14 cellular contexts compared by ENCODE assay signal in genomic region chr17:82034371-82035011, GRCh38. TPM values are rescaled to one million over a fixed set of nuclear protein-coding genes. Genes with fewer than 3 reads are reported as not detected.
DNase-seq lines count a peak whose midpoint lies in the region; ATAC-seq and TF ChIP-seq lines count a peak whose summit lies in the region.
"Had no signal": no experiment of that assay in that cellular context is flagged by ENCODE, and none has a peak within 500 bp of the region (broad histone marks: within the 10 kb centered on the region; RNA-seq: fewer than 3 reads in every experiment).

No MANE protein-coding gene starts in this region.

- H3K4me1 Mint-ChIP-seq in T-cell (peaks cover 20 to 39% (median 37%) of the 10 kb centered on the region in 3 donors), endodermal cell (peaks cover 4% of the 10 kb centered on the region), neural crest cell (peaks cover 26% of the 10 kb centered on the region)

- H3K27me3 Mint-ChIP-seq in T-cell (no peaks in the 10 kb centered on the region), endodermal cell (ENCODE audit: insufficient read depth) (peaks cover 8% of the 10 kb centered on the region), neural crest cell (ENCODE audit: low read depth) (peaks cover 3% of the 10 kb centered on the region)
- H3K27me3 Mint-ChIP-seq: activated CD4-positive, alpha-beta memory T cell treated with anti-CD3 and anti-CD28 coated beads, Interleukin-2, amount 10 ng/mL, durations not matched to agents 7 days and 5 days had no signal

- CTCF ChIA-PET in T-cell (lab: Charles Lee): interaction anchor here in 1 of 2 donors (1.0 kb wide), 1 partner anchor 513 kb away, joined by 3 read pairs; no protein-coding TSS in a partner anchor

- H3K9me3 ChIP-seq in endodermal cell (ENCODE audit: control insufficient read depth, low read length) (no peaks in the 10 kb centered on the region), SJCRH30 (replicated peaks) (no peaks in the 10 kb centered on the region)
- H3K9me3 ChIP-seq: upper lobe of left lung had no signal

- peak; percentile 75 for DNase-seq in ELF-1 (ENCODE audit: low read depth, low spot score)
- DNase-seq in T-cell: no peak
- peak; percentile 84 for DNase-seq in endodermal cell
- no peak for DNase-seq in neural crest cell (ENCODE audit: low read depth, low spot score)
- DNase-seq in HT-29 (ENCODE audit: low spot score): no peak
- DNase-seq in SJCRH30: no peak
- DNase-seq in pons (ENCODE audit: low spot score): no peak
- DNase-seq: activated CD4-positive, alpha-beta memory T cell treated with anti-CD3 and anti-CD28 coated beads, Interleukin-2, amount 10 ng/mL, durations not matched to agents 7 days and 5 days; activated naive CD4-positive, alpha-beta T cell treated with anti-CD3 and anti-CD28 coated beads, Interleukin-2, amount 50 U/mL, for 16 hours; EL; KG1; NCI-H69; Right ventricle myocardium superior had no signal

- TF ChIP-seq CTCF in endodermal cell (conservative IDR thresholded peaks at IDR 0.05): no peak
- no peak for TF ChIP-seq CTCF in neural crest cell (conservative IDR thresholded peaks at IDR 0.05)

- H3K36me3 Mint-ChIP-seq in T-cell (peaks cover 6% of the 10 kb centered on the region), endodermal cell (ENCODE audit: low read depth) (peaks cover 3% of the 10 kb centered on the region), neural crest cell (ENCODE audit: low read depth) (no peaks in the 10 kb centered on the region)

- H3K9me3 Mint-ChIP-seq in T-cell: no peaks in the 10 kb centered on the region
- peaks cover 2% of the 10 kb centered on the region for H3K9me3 Mint-ChIP-seq in endodermal cell
- H3K9me3 Mint-ChIP-seq in neural crest cell: no peaks in the 10 kb centered on the region
- H3K9me3 Mint-ChIP-seq: activated CD4-positive, alpha-beta memory T cell treated with anti-CD3 and anti-CD28 coated beads, Interleukin-2, amount 10 ng/mL, durations not matched to agents 7 days and 5 days had no signal

- WGBS in endodermal cell (ENCODE audit: insufficient coverage in 1 of 2, insufficient read length in 1 of 2), 2 experiments: 85 to 90% methylated on average over 10 to 23 of the region's 23 CpGs

- H3K4me3 Mint-ChIP-seq in T-cell: peak overlapping the region; percentile 41 to 88 (median 58)
- H3K4me3 Mint-ChIP-seq in endodermal cell: no peak overlapping the region
- peak overlapping the region; percentile 72 for H3K4me3 Mint-ChIP-seq in neural crest cell

- H3K4me1 ChIP-seq in endodermal cell (ENCODE audit: control insufficient read depth, insufficient read depth, low read length) (no peaks in the 10 kb centered on the region), SJCRH30 (peaks cover 3% of the 10 kb centered on the region; the same call in 1 of the 2 replicates)

- H3K27me3 ChIP-seq in endodermal cell (ENCODE audit: control insufficient read depth, insufficient read depth, low read length, poor library complexity, severe bottlenecking): no peaks in the 10 kb centered on the region
- no peaks in the 10 kb centered on the region for H3K27me3 ChIP-seq in SJCRH30

- H3K27ac ChIP-seq in endodermal cell (ENCODE audit: low read depth, low read length) (no peak overlapping the region), SJCRH30 (no peak overlapping the region)
- H3K27ac ChIP-seq: upper lobe of left lung had no signal

- no peak for ATAC-seq in T-cell (replicated peaks in 1 of 4)

- no peaks in the 10 kb centered on the region for H3K36me3 ChIP-seq in endodermal cell (ENCODE audit: control insufficient read depth, insufficient read depth, low read length)
- no peaks in the 10 kb centered on the region for H3K36me3 ChIP-seq in SJCRH30

- H3K9ac ChIP-seq in endodermal cell (ENCODE audit: extremely low read depth, low read length, poor library complexity, severe bottlenecking): no peak overlapping the region

- H3K27ac Mint-ChIP-seq in T-cell (no peak overlapping the region), endodermal cell (no peak overlapping the region), neural crest cell (ENCODE audit: unreplicated experiment) (no peak overlapping the region)

- H3K4me3 ChIP-seq in endodermal cell (ENCODE audit: low read length) (no peak overlapping the region), SJCRH30 (no peak overlapping the region)
- H3K4me3 ChIP-seq: upper lobe of left lung had no signal

- POLR2A ChIA-PET in T-cell (lab: Charles Lee): interaction anchor here in 1 of 2 donors (0.6 kb wide), 1 partner anchor 89 kb away, joined by 4 read pairs; no protein-coding TSS in a partner anchor

RNA-seq across cellular contexts. Expression of gene DCXR, which starts 3.0 kb away (rescaled TPM):
- total RNA-seq in T-cell (100 to 1,000 TPM in 1 of 5 donors, 10 to 100 TPM in 4; 70.4 to 111 (median 96.1) TPM), endodermal cell (10 to 100 TPM; 73.8 to 83.6 TPM), neural crest cell (198 and 199 TPM in 2 replicates)
- 84.8 TPM for polyA plus RNA-seq in endodermal cell (2013, experiment 1 of 2)
- polyA plus RNA-seq in endodermal cell (2013, experiment 2 of 2): 72.9 TPM
- 167 and 221 TPM in 2 replicates for total RNA-seq in HT-29 (2014; rRNA removed; shearing (Covaris generic))
- 110 and 112 TPM in 2 replicates for total RNA-seq in SJCRH30 (2014; rRNA removed; shearing (Covaris generic))

RNA-seq across cellular contexts. Expression of gene RAC3, which starts 3.0 kb away (rescaled TPM):
- 1 to 10 TPM; 1.1 to 5.4 (median 3.6) TPM for total RNA-seq in T-cell
- 10 to 100 TPM; 45.7 to 53.9 TPM for total RNA-seq in endodermal cell
- polyA plus RNA-seq in endodermal cell (2013, experiment 1 of 2): 58.8 TPM
- polyA plus RNA-seq in endodermal cell (2013, experiment 2 of 2): 53.5 TPM
- 73.6 and 75.0 TPM in 2 replicates for total RNA-seq in neural crest cell
- 68.7 and 71.3 TPM in 2 replicates for total RNA-seq in HT-29 (2014; rRNA removed; shearing (Covaris generic))
- total RNA-seq in SJCRH30 (2014; rRNA removed; shearing (Covaris generic)): 17.9 and 20.8 TPM in 2 replicates

RNA-seq across cellular contexts. Expression of gene LRRC45, which starts 11.4 kb away (rescaled TPM):
- total RNA-seq in T-cell (10 to 100 TPM; 13.3 to 28.5 (median 22.3) TPM), endodermal cell (10 to 100 TPM; 35.1 to 38.9 TPM), neural crest cell (55.7 and 63.5 TPM in 2 replicates)
- polyA plus RNA-seq in endodermal cell (2013, experiment 1 of 2): 22.3 TPM
- 20.1 TPM for polyA plus RNA-seq in endodermal cell (2013, experiment 2 of 2)
- 83.2 and 88.4 TPM in 2 replicates for total RNA-seq in HT-29 (2014; rRNA removed; shearing (Covaris generic))
- total RNA-seq in SJCRH30 (2014; rRNA removed; shearing (Covaris generic)): 17.3 and 21.3 TPM in 2 replicates

RNA-seq across cellular contexts. Expression of gene CENPX, which starts 11.8 kb away (rescaled TPM):
- total RNA-seq in T-cell (10 to 100 TPM; 26.7 to 47.8 (median 43.7) TPM), endodermal cell (10 to 100 TPM; 80.0 to 85.0 TPM), neural crest cell (129 and 135 TPM in 2 replicates)
- polyA plus RNA-seq in endodermal cell (2013, experiment 1 of 2): 62.5 TPM
- 61.5 TPM for polyA plus RNA-seq in endodermal cell (2013, experiment 2 of 2)
- 297 and 339 TPM in 2 replicates for total RNA-seq in HT-29 (2014; rRNA removed; shearing (Covaris generic))
- 116 and 136 TPM in 2 replicates for total RNA-seq in SJCRH30 (2014; rRNA removed; shearing (Covaris generic))

RNA-seq across cellular contexts. Expression of gene RFNG, which starts 17.1 kb away (rescaled TPM):
- total RNA-seq in T-cell: 10 to 100 TPM; 31.5 to 38.6 (median 35.2) TPM
- 10 to 100 TPM; 46.3 to 54.5 TPM for total RNA-seq in endodermal cell
- polyA plus RNA-seq in endodermal cell (2013, experiment 1 of 2): 44.6 TPM
- polyA plus RNA-seq in endodermal cell (2013, experiment 2 of 2): 43.4 TPM
- total RNA-seq in neural crest cell: 44.5 and 46.0 TPM in 2 replicates
- total RNA-seq in HT-29 (2014; rRNA removed; shearing (Covaris generic)): 49.5 and 52.6 TPM in 2 replicates
- 21.8 and 26.5 TPM in 2 replicates for total RNA-seq in SJCRH30 (2014; rRNA removed; shearing (Covaris generic))

Comparison
In these comparisons a context has a peak if more than half of its experiments do, and no peak if none do; other contexts are left out.
1. DNase-seq: peak in ELF-1 (single experiment) and endodermal cell (single experiment); none in T-cell (0 of 34), neural crest cell (single experiment), HT-29 (single experiment), SJCRH30 (0 of 2) and pons (single experiment).